19 cellular contexts compared by ENCODE assay signal in genomic region chr2:170254293-170254732, GRCh38.
A peak's percentile ranks its signal among the peaks of the same experiment; 100 is the strongest.
DNase-seq lines count a peak whose midpoint lies in the region; ATAC-seq, FAIRE-seq and TF ChIP-seq lines count a peak whose summit lies in the region.
"Had no signal": no experiment of that assay in that cellular context is flagged by ENCODE, and none has a peak within 500 bp of the region (broad histone marks: within the 10 kb centered on the region; RNA-seq: fewer than 3 reads in every experiment).

No MANE protein-coding gene starts in this region.

- no peaks in the 10 kb centered on the region for H3F3A ChIP-seq in neural progenitor cell (ENCODE audit: low read depth)

- FAIRE-seq in K562 (lab: Jason Lieb, UNC) (no peak), kidney (lab: Jason Lieb, UNC) (no peak)
- FAIRE-seq: GM12891, GM18507, H54 had no signal

- H3K4me1 Mint-ChIP-seq in neural progenitor cell: no peaks in the 10 kb centered on the region
- no peaks in the 10 kb centered on the region for H3K4me1 Mint-ChIP-seq in activated CD4-positive, alpha-beta T cell treated with anti-CD3 and anti-CD28 coated beads for 36 hours
- H3K4me1 Mint-ChIP-seq: CD4-positive, alpha-beta memory T cell; GM23338 had no signal

- H4K5ac ChIP-seq in mesendoderm (ENCODE audit: low read length): peak overlapping the region; percentile 93

- no TSS peak for BruUV-seq in K562 (replicated peaks; lab: Mats Ljungman, UMichigan)

- H3K27me3 Mint-ChIP-seq in neural progenitor cell (ENCODE audit: insufficient read depth, low read depth): peaks cover 4% of the 10 kb centered on the region
- H3K27me3 Mint-ChIP-seq in activated CD4-positive, alpha-beta T cell treated with anti-CD3 and anti-CD28 coated beads for 36 hours: peaks cover 29% of the 10 kb centered on the region

- H3K27ac ChIP-seq in K562 (ENCODE audit: extremely low read depth, low read depth, low read length) (peak overlapping the region; percentile 16; the same call in 1 of the 3 replicates), kidney (ENCODE audit: low read depth in 2 of 2, low read length in 2 of 2) (no peak overlapping the region), mesendoderm (ENCODE audit: low read depth, low read length) (peak overlapping the region; percentile 39), neural progenitor cell (no peak overlapping the region)

- peak; percentile 67 for ATAC-seq in K562
- ATAC-seq in GM21360 (IDR thresholded peaks at IDR 0.05; ENCODE audit: unreplicated experiment): no peak
- ATAC-seq in activated CD4-positive, alpha-beta T cell treated with anti-CD3 and anti-CD28 coated beads for 36 hours: no peak
- ATAC-seq: GM23338 had no signal

- H3K18ac ChIP-seq in mesendoderm (ENCODE audit: low read length): no peak overlapping the region

- H3K27ac Mint-ChIP-seq in neural progenitor cell: no peak overlapping the region
- no peak overlapping the region for H3K27ac Mint-ChIP-seq in activated CD4-positive, alpha-beta T cell treated with anti-CD3 and anti-CD28 coated beads for 36 hours
- H3K27ac Mint-ChIP-seq: CD4-positive, alpha-beta memory T cell; GM23338; HFFc6 had no signal

- TF ChIP-seq RAD21 in K562 (CRISPR knock-in tag; conservative IDR thresholded peaks at IDR 0.05 in 1 of 2, IDR thresholded peaks at IDR 0.05 in 1 of 2): 0 out of 4 replicates have a peak, but pooled peaks of 1 of the 2 experiments have one; percentile 6

- H3K4me1 ChIP-seq in K562 (replicated peaks in 1 of 2; ENCODE audit: control insufficient read depth in 2 of 2, insufficient read depth in 2 of 2, low read length in 2 of 2): peaks cover 12 to 42% of the 10 kb centered on the region in 2 experiments
- H3K4me1 ChIP-seq in kidney (ENCODE audit: control insufficient read depth in 1 of 2, insufficient read depth in 1 of 2, low read depth in 1 of 2, low read length in 2 of 2): no peaks in the 10 kb centered on the region
- H3K4me1 ChIP-seq in mesendoderm (ENCODE audit: control insufficient read depth, low read depth, low read length): peaks cover 10% of the 10 kb centered on the region
- H3K4me1 ChIP-seq in neural progenitor cell: no peaks in the 10 kb centered on the region

- no peak overlapping the region for H2BK15ac ChIP-seq in mesendoderm (replicated peaks; ENCODE audit: low read depth)

- TF ChIP-seq CTCF in K562 (IDR thresholded peaks at IDR 0.05 in 2 of 3, conservative IDR thresholded peaks at IDR 0.05 in 1 of 3; ENCODE audit: insufficient read depth in 2 of 3, low read depth in 1 of 3, low read length in 3 of 3): peak in 1 of 3 experiments; percentile 9; a peak in 1 of 6 replicates
- TF ChIP-seq CTCF in kidney (IDR thresholded peaks at IDR 0.05; ENCODE audit: borderline replicate concordance, extremely low read depth, insufficient read depth): no peak
- TF ChIP-seq CTCF in neural progenitor cell (IDR thresholded peaks at IDR 0.05): no peak

- no peaks in the 10 kb centered on the region for H3K79me1 ChIP-seq in mesendoderm (ENCODE audit: low read length)

- H3K79me2 ChIP-seq in K562 (ENCODE audit: control insufficient read depth, insufficient read depth, low read length): no peaks in the 10 kb centered on the region
- H3K79me2 ChIP-seq in mesendoderm (ENCODE audit: control insufficient read depth, insufficient read depth, low read length): no peaks in the 10 kb centered on the region
- no peaks in the 10 kb centered on the region for H3K79me2 ChIP-seq in neural progenitor cell (ENCODE audit: low read depth)

- no peak for TF ChIP-seq POLR2A in K562 (conservative IDR thresholded peaks at IDR 0.05)

- H3K36me3 Mint-ChIP-seq in neural progenitor cell: no peaks in the 10 kb centered on the region
- H3K36me3 Mint-ChIP-seq in activated CD4-positive, alpha-beta T cell treated with anti-CD3 and anti-CD28 coated beads for 36 hours (ENCODE audit: low read depth): no peaks in the 10 kb centered on the region
- H3K36me3 Mint-ChIP-seq: CD4-positive, alpha-beta memory T cell had no signal

- peak overlapping the region; percentile 96 for H2BK5ac ChIP-seq in mesendoderm (ENCODE audit: low read length)

- in situ Hi-C loops in K562 (cut with MboI): no loop called here

- peaks cover 8% of the 10 kb centered on the region for H3K9me3 Mint-ChIP-seq in neural progenitor cell
- H3K9me3 Mint-ChIP-seq in activated CD4-positive, alpha-beta T cell treated with anti-CD3 and anti-CD28 coated beads for 36 hours (ENCODE audit: low read depth): no peaks in the 10 kb centered on the region
- H3K9me3 Mint-ChIP-seq: GM23338 had no signal

- POLR2A ChIA-PET in K562 (lab: Yijun Ruan, JAX): interaction anchor here (0.8 to 1.6 kb wide), 5 partner anchors 10 to 274 kb away, joined by 3 to 6 read pairs (median 4); no protein-coding TSS in a partner anchor
- POLR2A ChIA-PET in activated CD4-positive, alpha-beta T cell treated with anti-CD3 and anti-CD28 coated beads for 36 hours (lab: Charles Lee): no interaction called here

- 57% methylated on average over 7 of the region's 7 CpGs for WGBS in K562 (ENCODE audit: insufficient coverage, low coverage, missing lambda C conversion rate)
- no CpG with 5 or more reads among the region's 7 CpGs for WGBS in mesendoderm (ENCODE audit: extremely low coverage, insufficient coverage, low lambda C conversion rate)

- peak overlapping the region; percentile 19 for H3K4ac ChIP-seq in mesendoderm (ENCODE audit: low read depth, low read length)

- H3K9me1 ChIP-seq in K562 (ENCODE audit: control insufficient read depth, insufficient read depth, low read length): no peaks in the 10 kb centered on the region

- H4K8ac ChIP-seq in mesendoderm (ENCODE audit: low read depth, low read length): no peak overlapping the region

- no peaks in the 10 kb centered on the region for H3K36me3 ChIP-seq in K562 (ENCODE audit: control insufficient read depth, insufficient read depth, low read length)
- no peaks in the 10 kb centered on the region for H3K36me3 ChIP-seq in kidney (ENCODE audit: control insufficient read depth in 1 of 2, insufficient read depth in 2 of 2, low read length in 2 of 2)
- no peaks in the 10 kb centered on the region for H3K36me3 ChIP-seq in mesendoderm (ENCODE audit: control insufficient read depth, insufficient read depth, low read length)
- H3K36me3 ChIP-seq in neural progenitor cell: no peaks in the 10 kb centered on the region
- H3K36me3 ChIP-seq: HAP-1 had no signal

- H3K9ac ChIP-seq in K562 (ENCODE audit: insufficient read depth in 1 of 2, low read depth in 2 of 2, low read length in 2 of 2) (peak overlapping the region in 1 of 2 experiments; percentile 13; a peak in 2 of 4 replicates), kidney (ENCODE audit: low read length in 2 of 2) (no peak overlapping the region), mesendoderm (ENCODE audit: low read length) (peak overlapping the region; percentile 30), neural progenitor cell (no peak overlapping the region)

- peak overlapping the region; percentile 80 for H3K56ac ChIP-seq in mesendoderm (ENCODE audit: low read length)

- H3K23ac ChIP-seq in mesendoderm (ENCODE audit: low read length): peak overlapping the region; percentile 91

- CTCF ChIA-PET in K562 (lab: Yijun Ruan, JAX; ENCODE audit: low intra/inter-chr PET ratio): no interaction called here
- CTCF ChIA-PET in activated CD4-positive, alpha-beta T cell treated with anti-CD3 and anti-CD28 coated beads for 36 hours (lab: Charles Lee): interaction anchor here (1.0 kb wide), 1 partner anchor 619 kb away, joined by 3 read pairs; no protein-coding TSS in a partner anchor

- no peak overlapping the region for H3K4me3 Mint-ChIP-seq in neural progenitor cell
- no peak overlapping the region for H3K4me3 Mint-ChIP-seq in activated CD4-positive, alpha-beta T cell treated with anti-CD3 and anti-CD28 coated beads for 36 hours
- H3K4me3 Mint-ChIP-seq: CD4-positive, alpha-beta memory T cell; GM23338; HFFc6 had no signal

- H3K4me2 ChIP-seq in K562 (ENCODE audit: insufficient read depth, low read length) (no peak overlapping the region), mesendoderm (ENCODE audit: low read length) (no peak overlapping the region), neural progenitor cell (no peak overlapping the region)
- H3K4me2 ChIP-seq: GM23338 had no signal

- no peaks in the 10 kb centered on the region for H3K27me3 ChIP-seq in K562 (ENCODE audit: control insufficient read depth in 2 of 2, insufficient read depth in 2 of 2, low read length in 2 of 2)
- H3K27me3 ChIP-seq in mesendoderm (ENCODE audit: insufficient read depth, low read length, poor library complexity): no peaks in the 10 kb centered on the region
- no peaks in the 10 kb centered on the region for H3K27me3 ChIP-seq in neural progenitor cell

- DNase-seq in K562 (ENCODE audit: extremely low read depth in 1 of 4, low spot score in 3 of 4) (peak; percentile 26 to 52 (median 38)), kidney (peak; percentile 54), mesendoderm (no peak), neural progenitor cell (ENCODE audit: low spot score) (no peak)
- no peak for DNase-seq in activated CD4-positive, alpha-beta T cell treated with anti-CD3 and anti-CD28 coated beads for 36 hours
- DNase-seq: C1 segment of cervical spinal cord; Calu3; CD4-positive, alpha-beta memory T cell; COR-L47; DMS53; DMS79 treated with DMSO at 0.1 percent for 48 hours; GF-D8; HFFc6 had no signal

- H4K20me1 ChIP-seq in K562 (replicated peaks; ENCODE audit: control insufficient read depth, insufficient read depth, low read length): no peaks in the 10 kb centered on the region
- H4K20me1 ChIP-seq in neural progenitor cell (ENCODE audit: low read depth): no peaks in the 10 kb centered on the region

- no peak for TF ChIP-seq EP300 in K562 (IDR thresholded peaks at IDR 0.05; ENCODE audit: low read length)

- peak overlapping the region; percentile 91 for H2AK5ac ChIP-seq in mesendoderm (ENCODE audit: low read length)

- intact Hi-C loops in K562 (cut with micrococcal nuclease) (no loop called here), kidney (cut with DNase I) (no loop called here)
- intact Hi-C loops in activated CD4-positive, alpha-beta T cell treated with anti-CD3 and anti-CD28 coated beads for 36 hours (cut with DNase I, micrococcal nuclease): no loop called here

- no peak overlapping the region for H2BK120ac ChIP-seq in mesendoderm (ENCODE audit: low read depth, low read length)

- H3K9me3 ChIP-seq in K562 (replicated peaks; ENCODE audit: control insufficient read depth, insufficient read depth, low read depth, low read length) (peaks cover 9% of the 10 kb centered on the region), kidney (ENCODE audit: control insufficient read depth in 1 of 2, low read length in 2 of 2) (no peaks in the 10 kb centered on the region), neural progenitor cell (ENCODE audit: low read depth) (no peaks in the 10 kb centered on the region)
- H3K9me3 ChIP-seq: HAP-1 had no signal

- no peak overlapping the region for H3K4me3 ChIP-seq in K562
- no peak overlapping the region for H3K4me3 ChIP-seq in kidney (ENCODE audit: low read length in 2 of 2)
- H3K4me3 ChIP-seq in mesendoderm (ENCODE audit: low read length): no peak overlapping the region
- H3K4me3 ChIP-seq in neural progenitor cell: no peak overlapping the region
- H3K4me3 ChIP-seq: GM23338, HAP-1 had no signal

- H2AFZ ChIP-seq in K562 (ENCODE audit: low read depth, low read length): peak overlapping the region; percentile 44
- no peak overlapping the region for H2AFZ ChIP-seq in neural progenitor cell (replicated peaks)
- H2AFZ ChIP-seq: GM23338 had no signal

TF ChIP-seq in K562, 482 proteins besides CTCF, POLR2A, EP300 and RAD21 (continues in another document):
- TF ChIP-seq ZNF384 (IDR thresholded peaks at IDR 0.05; ENCODE audit: low read depth, low read length) (no peak), CBFB (CRISPR knock-in tag; IDR thresholded peaks at IDR 0.05) (no peak)

Comparison
In these comparisons a context has a peak if more than half of its experiments do, and no peak if none do; other contexts are left out.
1. DNase-seq: peak in K562 (4 of 4) and kidney (single experiment); none in mesendoderm (single experiment), neural progenitor cell (single experiment) and activated CD4-positive, alpha-beta T cell treated with anti-CD3 and anti-CD28 coated beads for 36 hours (single experiment).
2. H3K27ac ChIP-seq: peak in K562 (single experiment) and mesendoderm (single experiment); none in kidney (0 of 2) and neural progenitor cell (single experiment).